Comparison of ENCODE assay signal across 1 cellular context in the genomic region with DNA sequence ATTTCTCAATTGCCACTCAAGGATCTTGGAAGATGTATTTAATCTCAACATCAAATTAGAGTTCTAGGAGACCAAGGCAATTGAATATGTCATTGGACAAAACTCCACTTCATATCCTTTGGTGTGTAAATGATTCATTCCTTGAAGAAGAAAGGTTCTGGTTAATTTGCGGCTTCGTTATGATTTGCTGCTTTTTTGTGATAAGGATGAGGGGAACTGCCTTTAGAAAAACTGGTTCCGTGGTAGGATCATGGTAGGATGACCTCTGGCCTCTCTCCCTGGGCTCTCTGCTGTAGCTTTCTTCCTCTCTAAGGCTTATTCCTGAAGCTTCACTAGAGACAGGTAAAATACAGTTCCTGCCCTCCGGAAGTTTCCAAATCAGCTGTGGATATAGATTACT.
TF ChIP-seq lines count a peak whose summit lies in the region.

No MANE protein-coding gene starts in this region.

TF ChIP-seq in HCT116, 20 proteins besides CTCF, POLR2A, EP300 and RAD21 (continued from another document):
- TF ChIP-seq, protein P1, sequence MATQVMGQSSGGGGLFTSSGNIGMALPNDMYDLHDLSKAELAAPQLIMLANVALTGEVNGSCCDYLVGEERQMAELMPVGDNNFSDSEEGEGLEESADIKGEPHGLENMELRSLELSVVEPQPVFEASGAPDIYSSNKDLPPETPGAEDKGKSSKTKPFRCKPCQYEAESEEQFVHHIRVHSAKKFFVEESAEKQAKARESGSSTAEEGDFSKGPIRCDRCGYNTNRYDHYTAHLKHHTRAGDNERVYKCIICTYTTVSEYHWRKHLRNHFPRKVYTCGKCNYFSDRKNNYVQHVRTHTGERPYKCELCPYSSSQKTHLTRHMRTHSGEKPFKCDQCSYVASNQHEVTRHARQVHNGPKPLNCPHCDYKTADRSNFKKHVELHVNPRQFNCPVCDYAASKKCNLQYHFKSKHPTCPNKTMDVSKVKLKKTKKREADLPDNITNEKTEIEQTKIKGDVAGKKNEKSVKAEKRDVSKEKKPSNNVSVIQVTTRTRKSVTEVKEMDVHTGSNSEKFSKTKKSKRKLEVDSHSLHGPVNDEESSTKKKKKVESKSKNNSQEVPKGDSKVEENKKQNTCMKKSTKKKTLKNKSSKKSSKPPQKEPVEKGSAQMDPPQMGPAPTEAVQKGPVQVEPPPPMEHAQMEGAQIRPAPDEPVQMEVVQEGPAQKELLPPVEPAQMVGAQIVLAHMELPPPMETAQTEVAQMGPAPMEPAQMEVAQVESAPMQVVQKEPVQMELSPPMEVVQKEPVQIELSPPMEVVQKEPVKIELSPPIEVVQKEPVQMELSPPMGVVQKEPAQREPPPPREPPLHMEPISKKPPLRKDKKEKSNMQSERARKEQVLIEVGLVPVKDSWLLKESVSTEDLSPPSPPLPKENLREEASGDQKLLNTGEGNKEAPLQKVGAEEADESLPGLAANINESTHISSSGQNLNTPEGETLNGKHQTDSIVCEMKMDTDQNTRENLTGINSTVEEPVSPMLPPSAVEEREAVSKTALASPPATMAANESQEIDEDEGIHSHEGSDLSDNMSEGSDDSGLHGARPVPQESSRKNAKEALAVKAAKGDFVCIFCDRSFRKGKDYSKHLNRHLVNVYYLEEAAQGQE (IDR thresholded peaks at IDR 0.05; ENCODE audit: low read depth), result no peak
- TF ChIP-seq, protein P2, sequence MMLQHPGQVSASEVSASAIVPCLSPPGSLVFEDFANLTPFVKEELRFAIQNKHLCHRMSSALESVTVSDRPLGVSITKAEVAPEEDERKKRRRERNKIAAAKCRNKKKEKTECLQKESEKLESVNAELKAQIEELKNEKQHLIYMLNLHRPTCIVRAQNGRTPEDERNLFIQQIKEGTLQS (IDR thresholded peaks at IDR 0.05), result no peak
- TF ChIP-seq ZNF274 (IDR thresholded peaks at IDR 0.05; ENCODE audit: low read depth, low read length), result no peak
- TF ChIP-seq SP1 (IDR thresholded peaks at IDR 0.05; ENCODE audit: low read depth), result no peak
- TF ChIP-seq ZFX (IDR thresholded peaks at IDR 0.05), result no peak
- no peak for TF ChIP-seq JUND (IDR thresholded peaks at IDR 0.05)
- TF ChIP-seq, protein P3, sequence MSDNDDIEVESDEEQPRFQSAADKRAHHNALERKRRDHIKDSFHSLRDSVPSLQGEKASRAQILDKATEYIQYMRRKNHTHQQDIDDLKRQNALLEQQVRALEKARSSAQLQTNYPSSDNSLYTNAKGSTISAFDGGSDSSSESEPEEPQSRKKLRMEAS (IDR thresholded peaks at IDR 0.05), result no peak
- no peak for TF ChIP-seq EGR1 (IDR thresholded peaks at IDR 0.05; ENCODE audit: low read depth)
- no peak for TF ChIP-seq ELF1 (IDR thresholded peaks at IDR 0.05; ENCODE audit: borderline replicate concordance, low read depth)
- TF ChIP-seq TCF7L2 (IDR thresholded peaks at IDR 0.05; ENCODE audit: borderline replicate concordance, extremely low read depth, insufficient read depth, insufficient read length), result no peak
- TF ChIP-seq EZH2phosphoT487 (IDR thresholded peaks at IDR 0.05; ENCODE audit: borderline replicate concordance), result no peak
- no peak for TF ChIP-seq EZH2 (IDR thresholded peaks at IDR 0.05)
